8 cellular contexts compared by ENCODE assay signal in genomic region chr7:140810830-140811556, GRCh38.
DNase-seq lines count a peak whose midpoint lies in the region; ATAC-seq and TF ChIP-seq lines count a peak whose summit lies in the region.

No MANE protein-coding gene starts in this region.

- TF ChIP-seq CTCF in GM10248 (IDR thresholded peaks at IDR 0.05; ENCODE audit: control extremely low read depth, extremely low read depth, low read depth, missing control alignments) = peak; percentile 74
- peak; percentile 84 for TF ChIP-seq CTCF in left ventricle myocardium inferior (IDR thresholded peaks at IDR 0.05; ENCODE audit: borderline replicate concordance)
- TF ChIP-seq CTCF in sigmoid colon (IDR thresholded peaks at IDR 0.05) = peak; percentile 49 to 72 (median 57)

- H3K4me1 ChIP-seq in left ventricle myocardium inferior = peaks cover 18% of the 10 kb centered on the region
- peaks cover 0 to 14% (median 5%) of the 10 kb centered on the region in 4 donors for H3K4me1 ChIP-seq in sigmoid colon

- no peak overlapping the region for H3K27ac ChIP-seq in left ventricle myocardium inferior (replicated peaks)
- H3K27ac ChIP-seq in sigmoid colon = no peak overlapping the region

- TF ChIP-seq POLR2A in sigmoid colon (IDR thresholded peaks at IDR 0.05) = no peak

- POLR2A ChIA-PET in GM10248 (lab: Yijun Ruan, JAX) = no interaction called here

- ATAC-seq in activated naive CD8-positive, alpha-beta T cell treated with anti-CD3 and anti-CD28 coated beads, Interleukin-2, amount 50 U/mL, for 24 hours = peak; percentile 72
- ATAC-seq in HG03460 (IDR thresholded peaks at IDR 0.05; ENCODE audit: unreplicated experiment) = no peak

- CTCF ChIA-PET in GM10248 (lab: Yijun Ruan, JAX) = interaction anchor here (0.7 to 5.3 kb wide), 54 partner anchors 8 to 839 kb away, joined by 3 to 118 read pairs (median 4); partner anchors contain the start of genes BRAF and MRPS33

- H3K36me3 Mint-ChIP-seq in activated naive CD8-positive, alpha-beta T cell treated with anti-CD3 and anti-CD28 coated beads, Interleukin-2, amount 50 U/mL, for 24 hours (ENCODE audit: low read depth) = no peaks in the 10 kb centered on the region

- H3K9me3 ChIP-seq in left ventricle myocardium inferior (replicated peaks) (no peaks in the 10 kb centered on the region), sigmoid colon (no peaks in the 10 kb centered on the region)

- no peaks in the 10 kb centered on the region for H3K27me3 ChIP-seq in left ventricle myocardium inferior (ENCODE audit: low read depth)
- H3K27me3 ChIP-seq in sigmoid colon = no peaks in the 10 kb centered on the region

- intact Hi-C loops in left ventricle myocardium inferior (cut with micrococcal nuclease) = loop anchor here (5.0 kb wide), 1 partner anchor 201 kb away; the partner anchor contains the start of gene MRPS33
- intact Hi-C loops in sigmoid colon (cut with DNase I) = loop anchor here (1.0 to 5.0 kb wide), 4 partner anchors 112 to 841 kb away; no protein-coding TSS in a partner anchor

- no peak overlapping the region for H3K4me3 Mint-ChIP-seq in activated naive CD8-positive, alpha-beta T cell treated with anti-CD3 and anti-CD28 coated beads, Interleukin-2, amount 50 U/mL, for 24 hours

- no peak for TF ChIP-seq EP300 in sigmoid colon (IDR thresholded peaks at IDR 0.05)

- H3K36me3 ChIP-seq in left ventricle myocardium inferior = no peaks in the 10 kb centered on the region
- H3K36me3 ChIP-seq in sigmoid colon = no peaks in the 10 kb centered on the region

- H3K4me1 Mint-ChIP-seq in activated naive CD8-positive, alpha-beta T cell treated with anti-CD3 and anti-CD28 coated beads, Interleukin-2, amount 50 U/mL, for 24 hours = peaks cover 14% of the 10 kb centered on the region

- WGBS in sigmoid colon, 2 donors = 20 to 37% methylated on average over 5 of the region's 5 CpGs

- DNase-seq in GM10248 (ENCODE audit: extremely low spot score) (peak; percentile 43), HCEC 1CT (peak; percentile 54), NCI-H1092 (lab: John Stamatoyannopoulos, UW) (peak; percentile 53), SW 1271 (lab: John Stamatoyannopoulos, UW) (peak; percentile 9 to 69), left ventricle myocardium inferior (no peak), sigmoid colon (peak; percentile 64)
- DNase-seq in activated naive CD8-positive, alpha-beta T cell treated with anti-CD3 and anti-CD28 coated beads, Interleukin-2, amount 50 U/mL, for 24 hours = peak; percentile 55

- no peaks in the 10 kb centered on the region for H3K9me3 Mint-ChIP-seq in activated naive CD8-positive, alpha-beta T cell treated with anti-CD3 and anti-CD28 coated beads, Interleukin-2, amount 50 U/mL, for 24 hours

- H3K27me3 Mint-ChIP-seq in activated naive CD8-positive, alpha-beta T cell treated with anti-CD3 and anti-CD28 coated beads, Interleukin-2, amount 50 U/mL, for 24 hours = no peaks in the 10 kb centered on the region

- H3K27ac Mint-ChIP-seq in activated naive CD8-positive, alpha-beta T cell treated with anti-CD3 and anti-CD28 coated beads, Interleukin-2, amount 50 U/mL, for 24 hours = no peak overlapping the region

- H3K4me3 ChIP-seq in left ventricle myocardium inferior (no peak overlapping the region), sigmoid colon (no peak overlapping the region)
